In the genomic region with DNA sequence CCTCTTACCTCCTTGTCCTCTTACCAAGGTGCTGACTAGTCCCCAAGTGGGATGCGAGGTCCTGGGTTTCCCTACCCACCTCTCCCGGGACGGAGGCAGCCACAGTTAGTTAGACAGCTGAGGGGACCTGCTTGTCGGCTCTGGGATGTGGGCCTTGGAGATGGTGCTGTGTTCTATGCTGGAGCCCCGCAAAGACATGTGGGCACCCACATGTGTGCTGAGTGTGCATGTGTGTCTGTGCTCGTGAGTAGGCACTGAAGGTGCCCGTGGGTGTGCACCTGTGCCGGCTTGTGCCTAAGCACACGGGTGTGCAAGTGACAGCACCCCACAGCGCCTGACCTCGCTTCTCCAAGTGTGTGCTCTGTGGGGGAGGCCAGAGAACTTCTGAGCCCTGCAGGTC, we compare ENCODE assay signal across 1 cellular context.
TF ChIP-seq lines count a peak whose summit lies in the region.

No MANE protein-coding gene starts in this region.

TF ChIP-seq in neural cell, 6 proteins besides CTCF, POLR2A, EP300 and RAD21:
- TF ChIP-seq, protein P1, sequence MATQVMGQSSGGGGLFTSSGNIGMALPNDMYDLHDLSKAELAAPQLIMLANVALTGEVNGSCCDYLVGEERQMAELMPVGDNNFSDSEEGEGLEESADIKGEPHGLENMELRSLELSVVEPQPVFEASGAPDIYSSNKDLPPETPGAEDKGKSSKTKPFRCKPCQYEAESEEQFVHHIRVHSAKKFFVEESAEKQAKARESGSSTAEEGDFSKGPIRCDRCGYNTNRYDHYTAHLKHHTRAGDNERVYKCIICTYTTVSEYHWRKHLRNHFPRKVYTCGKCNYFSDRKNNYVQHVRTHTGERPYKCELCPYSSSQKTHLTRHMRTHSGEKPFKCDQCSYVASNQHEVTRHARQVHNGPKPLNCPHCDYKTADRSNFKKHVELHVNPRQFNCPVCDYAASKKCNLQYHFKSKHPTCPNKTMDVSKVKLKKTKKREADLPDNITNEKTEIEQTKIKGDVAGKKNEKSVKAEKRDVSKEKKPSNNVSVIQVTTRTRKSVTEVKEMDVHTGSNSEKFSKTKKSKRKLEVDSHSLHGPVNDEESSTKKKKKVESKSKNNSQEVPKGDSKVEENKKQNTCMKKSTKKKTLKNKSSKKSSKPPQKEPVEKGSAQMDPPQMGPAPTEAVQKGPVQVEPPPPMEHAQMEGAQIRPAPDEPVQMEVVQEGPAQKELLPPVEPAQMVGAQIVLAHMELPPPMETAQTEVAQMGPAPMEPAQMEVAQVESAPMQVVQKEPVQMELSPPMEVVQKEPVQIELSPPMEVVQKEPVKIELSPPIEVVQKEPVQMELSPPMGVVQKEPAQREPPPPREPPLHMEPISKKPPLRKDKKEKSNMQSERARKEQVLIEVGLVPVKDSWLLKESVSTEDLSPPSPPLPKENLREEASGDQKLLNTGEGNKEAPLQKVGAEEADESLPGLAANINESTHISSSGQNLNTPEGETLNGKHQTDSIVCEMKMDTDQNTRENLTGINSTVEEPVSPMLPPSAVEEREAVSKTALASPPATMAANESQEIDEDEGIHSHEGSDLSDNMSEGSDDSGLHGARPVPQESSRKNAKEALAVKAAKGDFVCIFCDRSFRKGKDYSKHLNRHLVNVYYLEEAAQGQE (IDR thresholded peaks at IDR 0.05; ENCODE audit: borderline replicate concordance): no peak
- no peak for TF ChIP-seq SMC3 (conservative IDR thresholded peaks at IDR 0.05; ENCODE audit: poor library complexity)
- TF ChIP-seq MXI1 (conservative IDR thresholded peaks at IDR 0.05; ENCODE audit: poor library complexity, severe bottlenecking): no peak
- TF ChIP-seq EZH2 (IDR thresholded peaks at IDR 0.05; ENCODE audit: borderline replicate concordance, insufficient read depth, low read length, poor library complexity, severe bottlenecking): no peak
- TF ChIP-seq TAF1 (IDR thresholded peaks at IDR 0.05; ENCODE audit: low read depth): no peak
- no peak for TF ChIP-seq POLR2AphosphoS5 (IDR thresholded peaks at IDR 0.05)
